Comparison of ENCODE assay signal across 8 cellular contexts in genomic region chr17:80474231-80474932, GRCh38. TPM values are rescaled to one million over a fixed set of nuclear protein-coding genes. Genes with fewer than 3 reads are reported as not detected.
A peak's percentile ranks its signal among the peaks of the same experiment; 100 is the strongest.
DNase-seq lines count a peak whose midpoint lies in the region; ATAC-seq, FAIRE-seq and TF ChIP-seq lines count a peak whose summit lies in the region.

No MANE protein-coding gene starts in this region.

- H3K79me2 ChIP-seq in Karpas-422 (ENCODE audit: low read length): no peaks in the 10 kb centered on the region

- no peaks in the 10 kb centered on the region for H3K27me3 ChIP-seq in Karpas-422 (ENCODE audit: low read length)
- no peaks in the 10 kb centered on the region for H3K27me3 ChIP-seq in WERI-Rb-1 (ENCODE audit: insufficient read depth, low read depth, severe bottlenecking)

- no peak overlapping the region for H2AFZ ChIP-seq in Karpas-422 (ENCODE audit: low read length)

- FAIRE-seq in urothelium cell line (lab: Jason Lieb, UNC): peak; percentile 77

- H3K4me2 ChIP-seq in Karpas-422 (ENCODE audit: low read depth, low read length, poor library complexity, severe bottlenecking): peak overlapping the region; percentile 45

- no peak overlapping the region for H3K27ac ChIP-seq in Karpas-422 (ENCODE audit: low read length)
- peak overlapping the region; percentile 46 for H3K27ac ChIP-seq in WERI-Rb-1

- H3K9ac ChIP-seq in Karpas-422 (ENCODE audit: low read length): peak overlapping the region; percentile 29

- DNase-seq in DMS53 (lab: John Stamatoyannopoulos, UW): peak; percentile 73
- no peak for DNase-seq in DMS53 treated with DMSO at 0.1 percent for 48 hours (lab: John Stamatoyannopoulos, UW; ENCODE audit: unreplicated experiment)
- DNase-seq in Karpas-422: peak; percentile 79
- DNase-seq in WERI-Rb-1: peak; percentile 78
- peak; percentile 35 for DNase-seq in foreskin melanocyte
- peak; percentile 91 for DNase-seq in urothelium cell line (ENCODE audit: low spot score)
- no peak for DNase-seq in stimulated activated CD4-positive, alpha-beta T cell treated with anti-CD3 and anti-CD28 coated beads, Interleukin-4, amount 100 ng/mL, for 4 hours

- H3K36me3 ChIP-seq in Karpas-422 (ENCODE audit: insufficient read depth, low read length) (no peaks in the 10 kb centered on the region), WERI-Rb-1 (peaks cover 62% of the 10 kb centered on the region)

- no peaks in the 10 kb centered on the region for H3K9me3 ChIP-seq in Karpas-422 (ENCODE audit: low read length)
- H3K9me3 ChIP-seq in WERI-Rb-1 (ENCODE audit: severe bottlenecking): no peaks in the 10 kb centered on the region

- ATAC-seq in GM18519 (IDR thresholded peaks at IDR 0.05; ENCODE audit: low FRiP score, unreplicated experiment): no peak

- H3K4me3 ChIP-seq in Karpas-422 (ENCODE audit: low read length): no peak overlapping the region
- peak overlapping the region; percentile 85 for H3K4me3 ChIP-seq in WERI-Rb-1 (ENCODE audit: low read depth, low read length)

- no peaks in the 10 kb centered on the region for H4K20me1 ChIP-seq in Karpas-422 (ENCODE audit: insufficient read depth, low read depth, low read length)

- H3K4me1 ChIP-seq in Karpas-422 (ENCODE audit: low read length): peaks cover 11% of the 10 kb centered on the region

- TF ChIP-seq CTCF in WERI-Rb-1 (IDR thresholded peaks at IDR 0.05; ENCODE audit: low read depth, low read length): peak; percentile 17; the same call in 1 of the 2 replicates

- H3K9me2 ChIP-seq in Karpas-422 (replicated peaks; ENCODE audit: insufficient read depth, low read length): no peaks in the 10 kb centered on the region

RNA-seq across cellular contexts. Expression of gene NPTX1, which starts 2.0 kb away (rescaled TPM):
- not detected in 2 replicates for total RNA-seq in Karpas-422 (2014; rRNA removed; shearing (Covaris generic); ENCODE audit: low replicate concordance)

RNA-seq across cellular contexts. Expression of gene ENDOV, which starts 59.4 kb away (rescaled TPM):
- 11.4 and 22.7 TPM in 2 replicates for total RNA-seq in Karpas-422 (2014; rRNA removed; shearing (Covaris generic); ENCODE audit: low replicate concordance)

Comparison
In these comparisons a context has a peak if more than half of its experiments do, and no peak if none do; other contexts are left out.
1. DNase-seq: peak in DMS53 (single experiment), Karpas-422 (single experiment), WERI-Rb-1 (single experiment), foreskin melanocyte (single experiment) and urothelium cell line (single experiment); none in DMS53 treated with DMSO at 0.1 percent for 48 hours (single experiment) and stimulated activated CD4-positive, alpha-beta T cell treated with anti-CD3 and anti-CD28 coated beads, Interleukin-4, amount 100 ng/mL, for 4 hours (0 of 2).